Comparison of ENCODE assay signal across 7 cellular contexts in genomic region chr17:8152112-8152775, GRCh38. TPM values are rescaled to one million over a fixed set of nuclear protein-coding genes. Genes with fewer than 3 reads are reported as not detected.
DNase-seq lines count a peak whose midpoint lies in the region; ATAC-seq, FAIRE-seq and TF ChIP-seq lines count a peak whose summit lies in the region.

Gene PER1, minus strand, starts transcription at chr17:8152404. Its CDS starts 1,698 bp downstream, at chr17:8150706.

- H3K18ac ChIP-seq in trophoblast cell (ENCODE audit: low read length) = peak within 1 kb of the TSS; percentile 63

- H3K4me1 ChIP-seq in heart left ventricle = peaks cover 23 to 71% (median 52%) of the 10 kb centered on the region in 12 donors
- peaks cover 22 to 32% of the 10 kb centered on the region in 2 experiments for H3K4me1 ChIP-seq in trophoblast cell (ENCODE audit: control insufficient read depth in 1 of 2, insufficient read depth in 2 of 2, low read length in 2 of 2)
- H3K4me1 ChIP-seq in transverse colon = peaks cover 10 to 47% (median 40%) of the 10 kb centered on the region in 4 donors

- no peak within 1 kb of the TSS for H4K12ac ChIP-seq in trophoblast cell (ENCODE audit: low read depth, low read length)

- FAIRE-seq in GM18507 (lab: Jason Lieb, UNC) = peak; percentile 91

- peak within 1 kb of the TSS; percentile 33 for H3K9ac ChIP-seq in trophoblast cell (ENCODE audit: low read length)

- peak; percentile 81 for TF ChIP-seq EP300 in transverse colon (IDR thresholded peaks at IDR 0.05; ENCODE audit: low read depth)

- H3K79me1 ChIP-seq in trophoblast cell (ENCODE audit: low read length) = peaks cover 13% of the 10 kb centered on the region

- H4K8ac ChIP-seq in trophoblast cell (ENCODE audit: low read depth, low read length) = peak within 1 kb of the TSS; percentile 51

- no peak within 1 kb of the TSS for H2BK120ac ChIP-seq in trophoblast cell (ENCODE audit: insufficient read depth, low read length, poor library complexity)

- H2BK12ac ChIP-seq in trophoblast cell (ENCODE audit: low read length) = no peak within 1 kb of the TSS

- H3K36me3 ChIP-seq in heart left ventricle = peaks cover 2 to 43% (median 37%) of the 10 kb centered on the region in 9 donors
- H3K36me3 ChIP-seq in trophoblast cell (ENCODE audit: control insufficient read depth in 1 of 2, insufficient read depth in 2 of 2, low read length in 2 of 2) = peaks cover 26 to 28% of the 10 kb centered on the region in 2 experiments
- peaks cover 0 to 33% (median 22%) of the 10 kb centered on the region in 4 donors for H3K36me3 ChIP-seq in transverse colon

- intact Hi-C loops in T-helper 1 cell treated with Interleukin-12 subunit alpha and Interleukin-12 subunit beta and Interleukin-4 antibody, amounts not matched to agents 30 ng/mL and 1 ng/mL, for 36 hours (cut with micrococcal nuclease) = loop anchor here (10.0 kb wide), 2 partner anchors 233 to 283 kb away; partner anchors contain the start of genes NDEL1 and RPL26
- intact Hi-C loops in heart left ventricle (cut with DNase I) (loop anchor here in 4 of 10 donors (2.0 to 10.0 kb wide), 4 partner anchors 13 to 310 kb away; partner anchors contain the start of genes CYB5D1 (in 1 of the 4), NAA38 (in 1 of the 4) and TMEM88 (in 1 of the 4)), transverse colon (cut with DNase I; ENCODE audit: low total_unique reads) (no loop called here)

- peak within 1 kb of the TSS; percentile 11 for H2BK5ac ChIP-seq in trophoblast cell (ENCODE audit: low read depth, low read length, poor library complexity)

- no peaks in the 10 kb centered on the region for H3K9me3 ChIP-seq in heart left ventricle
- no peaks in the 10 kb centered on the region for H3K9me3 ChIP-seq in trophoblast cell (ENCODE audit: insufficient read depth, low read depth, low read length)
- no peaks in the 10 kb centered on the region for H3K9me3 ChIP-seq in transverse colon

- H3K14ac ChIP-seq in trophoblast cell (ENCODE audit: low read length) = peak within 1 kb of the TSS; percentile 43

- H3K27me3 ChIP-seq in heart left ventricle (no peaks in the 10 kb centered on the region), trophoblast cell (ENCODE audit: insufficient read depth, low read length) (no peaks in the 10 kb centered on the region), transverse colon (no peaks in the 10 kb centered on the region)

- in situ Hi-C loops in transverse colon (cut with MboI; ENCODE audit: low pct_ligation_motif_present in 1 of 4, low pct_unique_long_range_greater_than_20kb in 1 of 4, low sequenced_read_pairs in 3 of 4) = no loop called here

- peak; percentile 43 to 66 (median 56) for ATAC-seq in heart left ventricle

- TF ChIP-seq CTCF in heart left ventricle (IDR thresholded peaks at IDR 0.05) = no peak
- no peak for TF ChIP-seq CTCF in transverse colon (IDR thresholded peaks at IDR 0.05)

- H3K4me2 ChIP-seq in trophoblast cell (ENCODE audit: low read length) = peak within 1 kb of the TSS; percentile 89

- TF ChIP-seq POLR2A in heart left ventricle (IDR thresholded peaks at IDR 0.05) (peak; percentile 93 to 96), transverse colon (IDR thresholded peaks at IDR 0.05) (peak; percentile 93)

- H3K79me2 ChIP-seq in trophoblast cell (ENCODE audit: control insufficient read depth, insufficient read depth, low read length, poor library complexity) = peaks cover 2% of the 10 kb centered on the region

- no peak within 1 kb of the TSS for H2AK5ac ChIP-seq in trophoblast cell (ENCODE audit: low read length)

- no peak for DNase-seq in GM18507 (ENCODE audit: extremely low spot score, insufficient read length, low read depth)
- DNase-seq in NCI-H1105 (lab: John Stamatoyannopoulos, UW) = peak; percentile 92
- DNase-seq in amniotic epithelial cell (ENCODE audit: low read depth) = peak; percentile 98
- DNase-seq in heart left ventricle = peak; percentile 96 to 99 (median 99)
- peak; percentile 93 to 95 for DNase-seq in trophoblast cell
- peak; percentile 97 for DNase-seq in transverse colon

- H3K4ac ChIP-seq in trophoblast cell (ENCODE audit: low read depth, low read length) = peak within 1 kb of the TSS; percentile 36

- H3K4me3 ChIP-seq in heart left ventricle = peak within 1 kb of the TSS; percentile 51 to 97 (median 82)
- peak within 1 kb of the TSS; percentile 79 for H3K4me3 ChIP-seq in trophoblast cell (ENCODE audit: low read depth, low read length)
- peak within 1 kb of the TSS; percentile 46 to 92 (median 67) for H3K4me3 ChIP-seq in transverse colon

- H3K27ac ChIP-seq in heart left ventricle (peak within 1 kb of the TSS; percentile 98 to 100 (median 100)), trophoblast cell (ENCODE audit: low read depth, low read length) (no peak within 1 kb of the TSS), transverse colon (peak within 1 kb of the TSS; percentile 95 to 100 (median 99))

- H4K91ac ChIP-seq in trophoblast cell (ENCODE audit: low read depth, low read length) = peak within 1 kb of the TSS; percentile 1

- H2AFZ ChIP-seq in trophoblast cell (ENCODE audit: insufficient read depth, low read length, poor library complexity) = peak within 1 kb of the TSS; percentile 1

- 2 to 3% (median 2%) methylated on average over 35 to 42 of the region's 42 CpGs for WGBS in heart left ventricle, 4 donors
- WGBS in trophoblast cell (ENCODE audit: extremely low coverage, insufficient coverage, insufficient read length) = no CpG with 5 or more reads among the region's 42 CpGs
- 6% methylated on average over 42 of the region's 42 CpGs; no CpG with 5 or more reads in 1 of the 2 donors for WGBS in transverse colon (ENCODE audit: low coverage in 1 of 2), 2 donors

- H3K23ac ChIP-seq in trophoblast cell (ENCODE audit: low read length) = no peak within 1 kb of the TSS

RNA-seq across cellular contexts. Expression of gene PER1, which starts in this region (rescaled TPM):
- total RNA-seq in T-helper 1 cell treated with Interleukin-12 subunit alpha and Interleukin-12 subunit beta and Interleukin-4 antibody, amounts not matched to agents 30 ng/mL and 1 ng/mL, for 36 hours = 33.5 and 34.8 TPM in 2 replicates
- total RNA-seq in heart left ventricle (100 to 1,000 TPM in 3 of 9 donors, 10 to 100 TPM in 6; 40.2 to 132 (median 86.3) TPM), transverse colon (100 to 1,000 TPM in 2 of 4 donors, 10 to 100 TPM in 2; 55.9 to 211 (median 109) TPM)
- 100 to 1,000 TPM in 1 of 2 donors, 10 to 100 TPM in 1; 96.2 to 164 TPM for polyA plus RNA-seq in heart left ventricle
- 13.5 and 14.1 TPM in 2 replicates for polyA plus RNA-seq in trophoblast cell (2013)
